ENCODE assay signal across 8 cellular contexts in genomic region chrX:137432609-137433008, GRCh38.
DNase-seq lines count a peak whose midpoint lies in the region; ATAC-seq and TF ChIP-seq lines count a peak whose summit lies in the region.

No MANE protein-coding gene starts in this region.

- peaks cover 62% of the 10 kb centered on the region for H3K9me3 Mint-ChIP-seq in nephron progenitor cell
- peaks cover 4% of the 10 kb centered on the region for H3K9me3 Mint-ChIP-seq in activated naive CD8-positive, alpha-beta T cell treated with anti-CD3 and anti-CD28 coated beads, Interleukin-2, amount 50 U/mL, for 24 hours

- no peak for ATAC-seq in activated naive CD8-positive, alpha-beta T cell treated with anti-CD3 and anti-CD28 coated beads, Interleukin-2, amount 50 U/mL, for 24 hours
- no peak for ATAC-seq in HG02798 (IDR thresholded peaks at IDR 0.05; ENCODE audit: poor library complexity, unreplicated experiment)

- H3K36me3 Mint-ChIP-seq in nephron progenitor cell (ENCODE audit: low read depth): peaks cover 4% of the 10 kb centered on the region
- H3K36me3 Mint-ChIP-seq in activated naive CD8-positive, alpha-beta T cell treated with anti-CD3 and anti-CD28 coated beads, Interleukin-2, amount 50 U/mL, for 24 hours (ENCODE audit: low read depth): no peaks in the 10 kb centered on the region

- peaks cover 33% of the 10 kb centered on the region for H3K4me1 Mint-ChIP-seq in nephron progenitor cell
- H3K4me1 Mint-ChIP-seq in activated naive CD8-positive, alpha-beta T cell treated with anti-CD3 and anti-CD28 coated beads, Interleukin-2, amount 50 U/mL, for 24 hours: no peaks in the 10 kb centered on the region

- peaks cover 38% of the 10 kb centered on the region for H3K27me3 Mint-ChIP-seq in nephron progenitor cell (ENCODE audit: low read depth, poor library complexity)
- H3K27me3 Mint-ChIP-seq in activated naive CD8-positive, alpha-beta T cell treated with anti-CD3 and anti-CD28 coated beads, Interleukin-2, amount 50 U/mL, for 24 hours: peaks cover 26% of the 10 kb centered on the region

- DNase-seq in NCI-H524 (lab: John Stamatoyannopoulos, UW): peak; percentile 25 to 55
- no peak for DNase-seq in NCI-H524 treated with DMSO at 0.1 percent for 48 hours (lab: John Stamatoyannopoulos, UW)
- DNase-seq in HuH-7 (ENCODE audit: low spot score): peak; percentile 38
- peak; percentile 9 for DNase-seq in UCSD-AML1 (lab: John Stamatoyannopoulos, UW; ENCODE audit: unreplicated experiment)
- DNase-seq in nephron progenitor cell: peak; percentile 34
- no peak for DNase-seq in NCI-H2196 treated with DMSO at 0.1 percent for 48 hours (lab: John Stamatoyannopoulos, UW; ENCODE audit: unreplicated experiment)
- DNase-seq in activated naive CD8-positive, alpha-beta T cell treated with anti-CD3 and anti-CD28 coated beads, Interleukin-2, amount 50 U/mL, for 24 hours: no peak

- no peak overlapping the region for H3K4me3 Mint-ChIP-seq in nephron progenitor cell
- no peak overlapping the region for H3K4me3 Mint-ChIP-seq in activated naive CD8-positive, alpha-beta T cell treated with anti-CD3 and anti-CD28 coated beads, Interleukin-2, amount 50 U/mL, for 24 hours

- no peak overlapping the region for H3K27ac Mint-ChIP-seq in nephron progenitor cell
- no peak overlapping the region for H3K27ac Mint-ChIP-seq in activated naive CD8-positive, alpha-beta T cell treated with anti-CD3 and anti-CD28 coated beads, Interleukin-2, amount 50 U/mL, for 24 hours

- TF ChIP-seq CTCF in nephron progenitor cell (IDR thresholded peaks at IDR 0.05): peak; percentile 56

Comparison
In these comparisons a context has a peak if more than half of its experiments do, and no peak if none do; other contexts are left out.
1. DNase-seq: peak in NCI-H524 (2 of 2), HuH-7 (single experiment), UCSD-AML1 (single experiment) and nephron progenitor cell (single experiment); none in NCI-H524 treated with DMSO at 0.1 percent for 48 hours (single experiment), NCI-H2196 treated with DMSO at 0.1 percent for 48 hours (single experiment) and activated naive CD8-positive, alpha-beta T cell treated with anti-CD3 and anti-CD28 coated beads, Interleukin-2, amount 50 U/mL, for 24 hours (single experiment).